25 cellular contexts compared by ENCODE assay signal in the genomic region with DNA sequence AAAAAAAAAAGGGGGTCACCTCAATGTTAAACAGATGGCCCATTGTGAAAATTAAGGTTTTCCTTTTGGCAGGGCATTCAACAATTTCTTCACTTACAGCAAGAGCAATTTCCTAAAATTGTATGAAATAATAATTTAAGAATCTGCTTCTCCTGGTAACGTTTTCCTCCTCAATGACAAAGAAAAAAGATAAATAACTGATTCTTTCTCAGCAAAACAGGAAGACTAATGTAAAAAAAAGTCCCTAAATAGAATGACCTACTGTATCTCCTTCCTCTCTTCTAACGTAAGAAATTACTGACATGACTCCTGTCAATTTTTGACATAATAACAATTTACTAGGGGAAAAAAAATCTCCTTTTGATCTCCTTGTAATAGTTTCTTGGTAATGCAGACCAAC. TPM values are rescaled to one million over a fixed set of nuclear protein-coding genes. Genes with fewer than 3 reads are reported as not detected.
A peak's percentile ranks its signal among the peaks of the same experiment; 100 is the strongest.
DNase-seq lines count a peak whose midpoint lies in the region; ATAC-seq lines count a peak whose summit lies in the region.
"Had no signal": no experiment of that assay in that cellular context is flagged by ENCODE, and none has a peak within 500 bp of the region (broad histone marks: within the 10 kb centered on the region; RNA-seq: fewer than 3 reads in every experiment).

No MANE protein-coding gene starts in this region.

- peak overlapping the region; percentile 56 for H3K27ac ChIP-seq in CD4-positive, CD25-positive, alpha-beta regulatory T cell (ENCODE audit: insufficient read depth, low read length, poor library complexity, severe bottlenecking)
- H3K27ac ChIP-seq: breast epithelium, ovary, right atrium auricular region, upper lobe of right lung had no signal

- H3K36me3 Mint-ChIP-seq in CD4-positive, CD25-positive, alpha-beta regulatory T cell = peaks cover 30% of the 10 kb centered on the region
- peaks cover 2% of the 10 kb centered on the region for H3K36me3 Mint-ChIP-seq in T-helper 17 cell (ENCODE audit: low read depth)
- peaks cover 5 to 40% of the 10 kb centered on the region in 2 donors for H3K36me3 Mint-ChIP-seq in naive B cell
- H3K36me3 Mint-ChIP-seq in activated naive CD4-positive, alpha-beta T cell treated with anti-CD3 and anti-CD28 coated beads, Interleukin-2, amount 10 ng/mL, durations not matched to agents 7 days and 5 days = peaks cover 36% of the 10 kb centered on the region

- H3K4me3 Mint-ChIP-seq in CD4-positive, CD25-positive, alpha-beta regulatory T cell = peak overlapping the region in 3 of 4 donors; percentile 3 to 43 (median 19)
- no peak overlapping the region for H3K4me3 Mint-ChIP-seq in T-helper 17 cell
- H3K4me3 Mint-ChIP-seq in naive B cell = peak overlapping the region; percentile 20 to 78 (median 62)
- no peak overlapping the region for H3K4me3 Mint-ChIP-seq in activated naive CD4-positive, alpha-beta T cell treated with anti-CD3 and anti-CD28 coated beads, Interleukin-2, amount 10 ng/mL, durations not matched to agents 7 days and 5 days
- H3K4me3 Mint-ChIP-seq: CD8-positive, alpha-beta memory T cell; H9 had no signal

- peaks cover 0 to 28% (median 12%) of the 10 kb centered on the region in 7 donors for H3K9me3 Mint-ChIP-seq in CD4-positive, CD25-positive, alpha-beta regulatory T cell
- peaks cover 7 to 42% (median 36%) of the 10 kb centered on the region in 7 donors for H3K9me3 Mint-ChIP-seq in naive B cell
- H3K9me3 Mint-ChIP-seq in activated naive CD4-positive, alpha-beta T cell treated with anti-CD3 and anti-CD28 coated beads, Interleukin-2, amount 10 ng/mL, durations not matched to agents 7 days and 5 days = peaks cover 25% of the 10 kb centered on the region

- H3K4me3 ChIP-seq in CD4-positive, CD25-positive, alpha-beta regulatory T cell (ENCODE audit: low read depth, low read length) = peak overlapping the region; percentile 48
- H3K4me3 ChIP-seq: breast epithelium, MG63, ovary, right atrium auricular region, upper lobe of right lung had no signal

- CTCF ChIA-PET in activated naive CD4-positive, alpha-beta T cell treated with anti-CD3 and anti-CD28 coated beads, Interleukin-2, amount 10 ng/mL, durations not matched to agents 7 days and 5 days (lab: Charles Lee) = interaction anchor here (0.6 kb wide), 1 partner anchor 17 kb away, joined by 3 read pairs; no protein-coding TSS in a partner anchor

- H3K4me1 Mint-ChIP-seq in CD4-positive, CD25-positive, alpha-beta regulatory T cell = peaks cover 31 to 54% (median 45%) of the 10 kb centered on the region in 4 donors
- peaks cover 15% of the 10 kb centered on the region for H3K4me1 Mint-ChIP-seq in T-helper 17 cell
- peaks cover 33 to 62% (median 57%) of the 10 kb centered on the region in 3 donors for H3K4me1 Mint-ChIP-seq in naive B cell
- H3K4me1 Mint-ChIP-seq in activated naive CD4-positive, alpha-beta T cell treated with anti-CD3 and anti-CD28 coated beads, Interleukin-2, amount 10 ng/mL, durations not matched to agents 7 days and 5 days = peaks cover 24% of the 10 kb centered on the region

- no peaks in the 10 kb centered on the region for H3K27me3 Mint-ChIP-seq in CD4-positive, CD25-positive, alpha-beta regulatory T cell
- H3K27me3 Mint-ChIP-seq in T-helper 17 cell (no peaks in the 10 kb centered on the region), naive B cell (no peaks in the 10 kb centered on the region)
- no peaks in the 10 kb centered on the region for H3K27me3 Mint-ChIP-seq in activated naive CD4-positive, alpha-beta T cell treated with anti-CD3 and anti-CD28 coated beads, Interleukin-2, amount 10 ng/mL, durations not matched to agents 7 days and 5 days
- H3K27me3 Mint-ChIP-seq: CD8-positive, alpha-beta memory T cell had no signal

- H3K27me3 ChIP-seq in CD4-positive, CD25-positive, alpha-beta regulatory T cell (ENCODE audit: control insufficient read depth, insufficient read depth, low read length) = no peaks in the 10 kb centered on the region
- H3K27me3 ChIP-seq: breast epithelium, MG63, ovary, right atrium auricular region, upper lobe of right lung had no signal

- DNase-seq in AML-193 (lab: John Stamatoyannopoulos, UW) = peak; percentile 17
- no peak for DNase-seq in CD4-positive, CD25-positive, alpha-beta regulatory T cell
- no peak for DNase-seq in T-helper 17 cell
- no peak for DNase-seq in naive B cell
- no peak for DNase-seq in NCI-H2029 (lab: John Stamatoyannopoulos, UW)
- DNase-seq in midbrain (lab: John Stamatoyannopoulos, UW) = no peak
- no peak for DNase-seq in activated naive CD4-positive, alpha-beta T cell treated with anti-CD3 and anti-CD28 coated beads, Interleukin-2, amount 10 ng/mL, durations not matched to agents 7 days and 5 days
- DNase-seq: activated CD8-positive, alpha-beta memory T cell treated with anti-CD3 and anti-CD28 coated beads, Interleukin-2, amount 50 U/mL, for 4 hours; amniotic stem cell; CD8-positive, alpha-beta memory T cell; cortex of kidney; DMS153; GDM1; H9; left cardiac atrium; mesenchymal stem cell; MG63; NCI-H1436; NCI-H524 treated with DMSO at 0.1 percent for 48 hours; ovary; stimulated activated CD4-positive, alpha-beta T cell treated with anti-CD3 and anti-CD28 coated beads, Interleukin-4, amount 100 ng/mL, for 4 hours; T1000; upper lobe of right lung had no signal

- peak; percentile 28 to 50 for ATAC-seq in CD4-positive, CD25-positive, alpha-beta regulatory T cell (ENCODE audit: low read depth in 2 of 2)
- ATAC-seq in T-helper 17 cell (peak; percentile 46), naive B cell (ENCODE audit: low read depth in 2 of 2) (peak; percentile 76 to 80)
- ATAC-seq: left cardiac atrium, upper lobe of right lung had no signal

- H3K9me3 ChIP-seq in CD4-positive, CD25-positive, alpha-beta regulatory T cell (ENCODE audit: control insufficient read depth in 2 of 2, low read length in 2 of 2) = peaks cover 13 to 19% of the 10 kb centered on the region in 2 experiments
- peaks cover 2% of the 10 kb centered on the region for H3K9me3 ChIP-seq in T-helper 17 cell (ENCODE audit: control insufficient read depth, low read length, poor library complexity, severe bottlenecking)
- H3K9me3 ChIP-seq: ovary had no signal

- no peaks in the 10 kb centered on the region for H3K36me3 ChIP-seq in CD4-positive, CD25-positive, alpha-beta regulatory T cell (ENCODE audit: control insufficient read depth, insufficient read depth, low read length)
- H3K36me3 ChIP-seq: breast epithelium, MG63, ovary, right atrium auricular region, upper lobe of right lung had no signal

- H3K27ac Mint-ChIP-seq in CD4-positive, CD25-positive, alpha-beta regulatory T cell = peak overlapping the region; percentile 12 to 89 (median 50)
- H3K27ac Mint-ChIP-seq in T-helper 17 cell = peak overlapping the region; percentile 27
- peak overlapping the region; percentile 13 to 76 (median 70) for H3K27ac Mint-ChIP-seq in naive B cell
- H3K27ac Mint-ChIP-seq in activated naive CD4-positive, alpha-beta T cell treated with anti-CD3 and anti-CD28 coated beads, Interleukin-2, amount 10 ng/mL, durations not matched to agents 7 days and 5 days = no peak overlapping the region
- H3K27ac Mint-ChIP-seq: H9 had no signal

- H3K4me1 ChIP-seq in CD4-positive, CD25-positive, alpha-beta regulatory T cell (ENCODE audit: control insufficient read depth, insufficient read depth, low read length, poor library complexity, severe bottlenecking) = peaks cover 27% of the 10 kb centered on the region
- H3K4me1 ChIP-seq: breast epithelium, upper lobe of right lung had no signal

RNA-seq across cellular contexts. Expression of gene ABHD17B, which starts 25.5 kb away (rescaled TPM):
- 27.8 TPM for total RNA-seq in CD4-positive, CD25-positive, alpha-beta regulatory T cell
- 10 to 100 TPM; 23.4 to 33.0 (median 25.5) TPM for polyA plus RNA-seq in CD4-positive, CD25-positive, alpha-beta regulatory T cell
- total RNA-seq in T-helper 17 cell = 10 to 100 TPM in 1 of 2 donors, 1 to 10 TPM in 1; 9.1 to 15.9 TPM
- polyA plus RNA-seq in naive B cell (ENCODE audit: low read depth in 6 of 6) = 10 to 100 TPM; 47.4 to 83.9 (median 60.2) TPM

RNA-seq across cellular contexts. Expression of gene C9orf85, which starts 26.0 kb away (rescaled TPM):
- total RNA-seq in CD4-positive, CD25-positive, alpha-beta regulatory T cell = 7.2 TPM
- polyA plus RNA-seq in CD4-positive, CD25-positive, alpha-beta regulatory T cell = 10 to 100 TPM in 3 of 4 donors, 1 to 10 TPM in 1; 9.0 to 14.7 (median 10.8) TPM
- 1 to 10 TPM; 5.4 to 6.2 TPM for total RNA-seq in T-helper 17 cell
- 10 to 100 TPM in 4 of 6 donors, 1 to 10 TPM in 2; 2.1 to 15.7 (median 11.6) TPM for polyA plus RNA-seq in naive B cell (ENCODE audit: low read depth in 6 of 6)

Comparison
In these comparisons a context has a peak if more than half of its experiments do, and no peak if none do; other contexts are left out.
1. DNase-seq: peak in AML-193 (2 of 2); none in CD4-positive, CD25-positive, alpha-beta regulatory T cell (0 of 3), T-helper 17 cell (0 of 3), naive B cell (single experiment), NCI-H2029 (single experiment), midbrain (single experiment) and activated naive CD4-positive, alpha-beta T cell treated with anti-CD3 and anti-CD28 coated beads, Interleukin-2, amount 10 ng/mL, durations not matched to agents 7 days and 5 days (single experiment).
2. H3K4me3 Mint-ChIP-seq: peak in CD4-positive, CD25-positive, alpha-beta regulatory T cell (3 of 4) and naive B cell (8 of 8); none in T-helper 17 cell (single experiment) and activated naive CD4-positive, alpha-beta T cell treated with anti-CD3 and anti-CD28 coated beads, Interleukin-2, amount 10 ng/mL, durations not matched to agents 7 days and 5 days (single experiment).
3. Peak in every context shown above with its lines, with median percentiles within 50 percentile points of each other: ATAC-seq.